14 cellular contexts compared by ENCODE assay signal in genomic region chr2:65380243-65380642, GRCh38.
"Had no signal": no experiment of that assay in that cellular context is flagged by ENCODE, and none has a peak within 500 bp of the region (broad histone marks: within the 10 kb centered on the region; RNA-seq: fewer than 3 reads in every experiment).

No MANE protein-coding gene starts in this region.

- H3K4me3 ChIP-seq: breast epithelium, dorsolateral prefrontal cortex, pancreas had no signal

- H3K9me3 ChIP-seq: breast epithelium, pancreas had no signal

- H3K27me3 ChIP-seq: breast epithelium, dorsolateral prefrontal cortex, pancreas had no signal

- ATAC-seq: left ventricle myocardium superior; pancreas; stimulated activated memory B cell treated with anti-CD40 and anti-IgM and Interleukin-4, amounts not matched to agents 10 μg/mL and 1 μg/mL and 100 μg/mL, for 72 hours had no signal

- H3K36me3 ChIP-seq: breast epithelium, pancreas had no signal

- H3K27ac ChIP-seq: pancreas had no signal

- DNase-seq: activated CD4-positive, alpha-beta T cell treated with anti-CD3 and anti-CD28 coated beads for 1 hour; activated CD4-positive, alpha-beta T cell treated with anti-CD3 and anti-CD28 coated beads, Interleukin-2, amount 50 U/mL, for 48 hours; activated gamma-delta T cell treated with Interleukin-2 at 50 U/mL for 16 hours; activated naive CD8-positive, alpha-beta T cell treated with anti-CD3 and anti-CD28 coated beads for 36 hours; activated T-cell treated with anti-CD3 and anti-CD28 coated beads, Interleukin-2, amount 50 U/mL, for 48 hours; dorsolateral prefrontal cortex; foreskin melanocyte; head of caudate nucleus; left ventricle myocardium superior; pancreas; retina; substantia nigra had no signal
